9 cellular contexts compared by ENCODE assay signal in the genomic region with DNA sequence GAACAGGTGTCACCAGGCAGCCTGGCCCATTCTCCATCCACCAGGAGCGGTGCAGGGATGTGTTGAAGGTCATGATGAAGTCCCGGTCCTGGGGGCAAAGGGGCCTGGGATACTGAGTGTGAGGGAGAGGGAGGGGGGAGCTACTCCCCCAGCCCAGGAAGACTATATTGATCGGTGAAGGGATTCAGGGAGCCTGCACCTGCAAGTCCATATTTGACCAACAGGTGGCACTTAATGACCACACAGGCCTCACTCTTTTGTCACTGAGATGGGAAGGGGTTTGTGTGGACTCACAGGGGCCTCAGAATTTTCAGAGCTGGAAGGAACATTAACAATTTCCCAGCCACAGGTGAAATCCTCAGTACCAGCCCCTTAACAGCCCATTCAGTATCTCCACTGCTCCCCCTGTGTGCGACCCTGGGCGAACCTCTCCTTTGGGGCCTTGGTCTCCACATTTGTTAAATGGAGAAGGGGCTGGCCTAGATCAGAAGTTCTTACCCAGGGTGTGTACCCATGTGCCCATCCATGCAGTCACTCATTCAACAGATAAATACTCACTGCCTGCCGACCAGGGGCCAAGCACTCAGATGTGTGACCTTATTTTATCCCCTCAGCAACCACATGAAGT. TPM values are rescaled to one million over a fixed set of nuclear protein-coding genes. Genes with fewer than 3 reads are reported as not detected.
DNase-seq lines count a peak whose midpoint lies in the region; ATAC-seq, FAIRE-seq and TF ChIP-seq lines count a peak whose summit lies in the region.
"Had no signal": no experiment of that assay in that cellular context is flagged by ENCODE, and none has a peak within 500 bp of the region (broad histone marks: within the 10 kb centered on the region; RNA-seq: fewer than 3 reads in every experiment).

No MANE protein-coding gene starts in this region.

- POLR2A ChIA-PET in PC-3 (lab: Charles Lee; ENCODE audit: unreplicated experiment) = no interaction called here

- intact Hi-C loops in PC-3 (cut with micrococcal nuclease) (loop anchor here (1.0 to 2.0 kb wide), 2 partner anchors 79 to 365 kb away; no protein-coding TSS in a partner anchor), lower lobe of right lung (cut with DNase I) (no loop called here)

- H4K20me1 ChIP-seq in PC-3 (ENCODE audit: low read length) = no peaks in the 10 kb centered on the region

- 38 to 39% methylated on average over 6 of the region's 6 CpGs for WGBS in tibial nerve, 2 donors

- H3K79me2 ChIP-seq in PC-3 (ENCODE audit: low read length) = no peaks in the 10 kb centered on the region

- H2AFZ ChIP-seq in PC-3 (ENCODE audit: low read length) = no peak overlapping the region

- no peak for TF ChIP-seq EP300 in tibial nerve (IDR thresholded peaks at IDR 0.05)

- H3K27me3 ChIP-seq in PC-3 (ENCODE audit: low read length) = no peaks in the 10 kb centered on the region
- H3K27me3 ChIP-seq in brain microvascular endothelial cell (replicated peaks) = peaks cover 6% of the 10 kb centered on the region
- H3K27me3 ChIP-seq in lower lobe of right lung (ENCODE audit: low read depth) = peaks cover 32% of the 10 kb centered on the region
- peaks cover 0 to 37% of the 10 kb centered on the region in 2 donors for H3K27me3 ChIP-seq in tibial nerve

- no peak overlapping the region for H3K9ac ChIP-seq in PC-3 (ENCODE audit: low read length)

- H3K36me3 ChIP-seq in PC-3 (ENCODE audit: low read depth, low read length) (no peaks in the 10 kb centered on the region), brain microvascular endothelial cell (replicated peaks) (no peaks in the 10 kb centered on the region), lower lobe of right lung (no peaks in the 10 kb centered on the region), tibial nerve (no peaks in the 10 kb centered on the region)

- CTCF ChIA-PET in PC-3 (lab: Charles Lee) = interaction anchor here (0.9 kb wide), 1 partner anchor 10 kb away, joined by 4 read pairs; no protein-coding TSS in a partner anchor

- TF ChIP-seq CTCF in PC-3 (conservative IDR thresholded peaks at IDR 0.05; ENCODE audit: low read depth, low read length) (peak; percentile 87), brain microvascular endothelial cell (IDR thresholded peaks at IDR 0.05; ENCODE audit: low read depth, low read length, missing control alignments) (peak; percentile 88), lower lobe of right lung (IDR thresholded peaks at IDR 0.05) (peak; percentile 71), tibial nerve (IDR thresholded peaks at IDR 0.05) (peak; percentile 62 to 78 (median 65))

- H3K27ac ChIP-seq in PC-3 (ENCODE audit: low read length) (no peak overlapping the region), brain microvascular endothelial cell (no peak overlapping the region), lower lobe of right lung (no peak overlapping the region), tibial nerve (no peak overlapping the region)

- H3K4me2 ChIP-seq in PC-3 (ENCODE audit: low read length) = no peak overlapping the region

- no peak for ATAC-seq in PC-3
- ATAC-seq in lower lobe of right lung = no peak
- no peak for ATAC-seq in HG02571 (IDR thresholded peaks at IDR 0.05; ENCODE audit: unreplicated experiment)

- in situ Hi-C loops in brain microvascular endothelial cell (cut with HindIII; ENCODE audit: low pct_ligation_motif_present, low sequenced_read_pairs) = no loop called here

- no peaks in the 10 kb centered on the region for H3K9me3 ChIP-seq in PC-3 (ENCODE audit: low read length)
- H3K9me3 ChIP-seq in lower lobe of right lung = no peaks in the 10 kb centered on the region
- H3K9me3 ChIP-seq in tibial nerve = no peaks in the 10 kb centered on the region

- H3K4me1 ChIP-seq in PC-3 (ENCODE audit: insufficient read depth, low read length) (peaks cover 4% of the 10 kb centered on the region), lower lobe of right lung (peaks cover 13% of the 10 kb centered on the region), tibial nerve (peaks cover 0 to 18% (median 7%) of the 10 kb centered on the region in 4 donors)

- no peaks in the 10 kb centered on the region for H3K9me2 ChIP-seq in PC-3 (replicated peaks; ENCODE audit: low read length)

- no peaks in the 10 kb centered on the region for H3F3A ChIP-seq in PC-3 (ENCODE audit: low read length, unreplicated experiment)

- no peak for TF ChIP-seq POLR2A in tibial nerve (IDR thresholded peaks at IDR 0.05)

- H3K4me3 ChIP-seq in PC-3 (ENCODE audit: low read length) (no peak overlapping the region), brain microvascular endothelial cell (ENCODE audit: low read depth, low read length) (no peak overlapping the region), lower lobe of right lung (no peak overlapping the region), tibial nerve (no peak overlapping the region)

- FAIRE-seq in RCC 7860 (lab: Jason Lieb, UNC) = no peak
- FAIRE-seq: TTC549 had no signal

- DNase-seq in DMS79 (lab: John Stamatoyannopoulos, UW) = peak; percentile 26
- peak; percentile 61 for DNase-seq in HuH-7 (ENCODE audit: low spot score)
- peak; percentile 66 for DNase-seq in PC-3
- DNase-seq in brain microvascular endothelial cell = peak; percentile 29
- DNase-seq in lower lobe of right lung = no peak
- DNase-seq in tibial nerve (ENCODE audit: low spot score in 2 of 2) = peak in 1 of 2 donors; percentile 58
- DNase-seq in RCC 7860 (ENCODE audit: low spot score) = no peak

- no TSS peak for BruUV-seq in PC-3 (replicated peaks; lab: Mats Ljungman, UMichigan)

RNA-seq across cellular contexts. Expression of a gene that starts 55.6 kb away (rescaled TPM):
- 0.18 and 0.75 TPM in 2 replicates for total RNA-seq in PC-3 (2014; rRNA removed)
- not detected for total RNA-seq in lower lobe of right lung
- not detected for total RNA-seq in tibial nerve

Comparison
In these comparisons a context has a peak if more than half of its experiments do, and no peak if none do; other contexts are left out.
1. DNase-seq: peak in DMS79 (single experiment), HuH-7 (single experiment), PC-3 (single experiment) and brain microvascular endothelial cell (single experiment); none in lower lobe of right lung (single experiment) and RCC 7860 (single experiment).
2. Peak in every context shown above with its lines, with median percentiles within 50 percentile points of each other: CTCF ChIP-seq.